8 cellular contexts compared by ENCODE assay signal in genomic region chr5:91419571-91420537, GRCh38. TPM values are rescaled to one million over a fixed set of nuclear protein-coding genes. Genes with fewer than 3 reads are reported as not detected.
A peak's percentile ranks its signal among the peaks of the same experiment; 100 is the strongest.
DNase-seq lines count a peak whose midpoint lies in the region; ATAC-seq, FAIRE-seq and TF ChIP-seq lines count a peak whose summit lies in the region.

No MANE protein-coding gene starts in this region.

- H3K27ac Mint-ChIP-seq in activated T-helper 2 cell treated with anti-CD3 and anti-CD28 coated beads, Interferon-gamma antibody, Interleukin-2, Interleukin-4, amounts not matched to agents 10 μg/mL and 5 μg/mL and 100 μg/mL, durations not matched to agents 14 hours and 24 hours and 36 hours = no peak overlapping the region

- peak; percentile 98 for FAIRE-seq in frontal cortex (lab: Jason Lieb, UNC)

- no peaks in the 10 kb centered on the region for H3K36me3 Mint-ChIP-seq in activated T-helper 2 cell treated with anti-CD3 and anti-CD28 coated beads, Interferon-gamma antibody, Interleukin-2, Interleukin-4, amounts not matched to agents 10 μg/mL and 5 μg/mL and 100 μg/mL, durations not matched to agents 14 hours and 24 hours and 36 hours (ENCODE audit: low read depth)

- TF ChIP-seq POLR2A in vagina (IDR thresholded peaks at IDR 0.05) = no peak

- H3K27ac ChIP-seq in vagina = no peak overlapping the region

- H3K27me3 Mint-ChIP-seq in activated T-helper 2 cell treated with anti-CD3 and anti-CD28 coated beads, Interferon-gamma antibody, Interleukin-2, Interleukin-4, amounts not matched to agents 10 μg/mL and 5 μg/mL and 100 μg/mL, durations not matched to agents 14 hours and 24 hours and 36 hours (ENCODE audit: low read depth) = peaks cover 2% of the 10 kb centered on the region

- in situ Hi-C loops in KBM-7 (cut with MboI; ENCODE audit: low pct_unique_long_range_greater_than_20kb, low sequenced_read_pairs) = loop anchor here (25.0 kb wide), 1 partner anchor 558 kb away; no protein-coding TSS in a partner anchor

- ATAC-seq in Right ventricle myocardium superior (ENCODE audit: poor library complexity) = peak; percentile 56

- H3K9me3 ChIP-seq in vagina = no peaks in the 10 kb centered on the region

- no peak overlapping the region for H3K4me3 Mint-ChIP-seq in activated T-helper 2 cell treated with anti-CD3 and anti-CD28 coated beads, Interferon-gamma antibody, Interleukin-2, Interleukin-4, amounts not matched to agents 10 μg/mL and 5 μg/mL and 100 μg/mL, durations not matched to agents 14 hours and 24 hours and 36 hours (ENCODE audit: low read depth)

- intact Hi-C loops in Right ventricle myocardium superior (cut with DNase I) (loop anchor here (2.0 to 5.0 kb wide), 2 partner anchors 488 to 555 kb away; no protein-coding TSS in a partner anchor), cardiac septum (cut with DNase I) (loop anchor here (2.0 to 10.0 kb wide), 3 partner anchors 317 to 555 kb away; no protein-coding TSS in a partner anchor), posterior vena cava (cut with DNase I) (loop anchor here in 1 of 2 donors (5.0 to 10.0 kb wide), 2 partner anchors 485 to 553 kb away; no protein-coding TSS in a partner anchor), vagina (cut with DNase I) (loop anchor here (10.0 kb wide), 1 partner anchor 545 kb away; no protein-coding TSS in a partner anchor)
- intact Hi-C loops in activated T-helper 2 cell treated with anti-CD3 and anti-CD28 coated beads, Interferon-gamma antibody, Interleukin-2, Interleukin-4, amounts not matched to agents 10 μg/mL and 5 μg/mL and 100 μg/mL, durations not matched to agents 14 hours and 24 hours and 36 hours (cut with micrococcal nuclease) = loop anchor here (1.0 kb wide), 3 partner anchors 194 to 554 kb away; no protein-coding TSS in a partner anchor

- no peak overlapping the region for H3K4me3 ChIP-seq in vagina

- no peaks in the 10 kb centered on the region for H3K27me3 ChIP-seq in vagina

- no peaks in the 10 kb centered on the region for H3K4me1 ChIP-seq in vagina

- no peaks in the 10 kb centered on the region for H3K36me3 ChIP-seq in vagina

- DNase-seq in Right ventricle myocardium superior (peak; percentile 44), cardiac septum (ENCODE audit: low spot score) (no peak), KBM-7 (peak; percentile 66), SHP77 treated with DMSO at 0.1 percent for 48 hours (lab: John Stamatoyannopoulos, UW) (peak; percentile 31), frontal cortex (ENCODE audit: low spot score in 2 of 2) (peak; percentile 4 to 8), posterior vena cava (ENCODE audit: low spot score) (peak; percentile 81), vagina (ENCODE audit: extremely low spot score in 2 of 2) (no peak)
- peak; percentile 43 for DNase-seq in activated T-helper 2 cell treated with anti-CD3 and anti-CD28 coated beads, Interferon-gamma antibody, Interleukin-2, Interleukin-4, amounts not matched to agents 10 μg/mL and 5 μg/mL and 100 μg/mL, durations not matched to agents 14 hours and 24 hours and 36 hours (ENCODE audit: low spot score)

- no peaks in the 10 kb centered on the region for H3K9me3 Mint-ChIP-seq in activated T-helper 2 cell treated with anti-CD3 and anti-CD28 coated beads, Interferon-gamma antibody, Interleukin-2, Interleukin-4, amounts not matched to agents 10 μg/mL and 5 μg/mL and 100 μg/mL, durations not matched to agents 14 hours and 24 hours and 36 hours

- H3K4me1 Mint-ChIP-seq in activated T-helper 2 cell treated with anti-CD3 and anti-CD28 coated beads, Interferon-gamma antibody, Interleukin-2, Interleukin-4, amounts not matched to agents 10 μg/mL and 5 μg/mL and 100 μg/mL, durations not matched to agents 14 hours and 24 hours and 36 hours (ENCODE audit: low read depth) = peaks cover 11% of the 10 kb centered on the region

- TF ChIP-seq CTCF in vagina (IDR thresholded peaks at IDR 0.05) = peak; percentile 70 to 92 (median 78)

RNA-seq across cellular contexts. Expression of gene ARRDC3, which starts 36.7 kb away (rescaled TPM):
- total RNA-seq in Right ventricle myocardium superior = 17.3 TPM
- 20.1 TPM for total RNA-seq in cardiac septum
- total RNA-seq in activated T-helper 2 cell treated with anti-CD3 and anti-CD28 coated beads, Interferon-gamma antibody, Interleukin-2, Interleukin-4, amounts not matched to agents 10 μg/mL and 5 μg/mL and 100 μg/mL, durations not matched to agents 14 hours and 24 hours and 36 hours = 17.6 TPM in 2 replicates
- total RNA-seq in frontal cortex = 259 TPM
- total RNA-seq in posterior vena cava = 10 to 100 TPM; 45.4 to 80.2 TPM
- total RNA-seq in vagina = 26.3 TPM

Comparison
In these comparisons a context has a peak if more than half of its experiments do, and no peak if none do; other contexts are left out.
1. DNase-seq: peak in Right ventricle myocardium superior (single experiment), KBM-7 (single experiment), SHP77 treated with DMSO at 0.1 percent for 48 hours (single experiment), activated T-helper 2 cell treated with anti-CD3 and anti-CD28 coated beads, Interferon-gamma antibody, Interleukin-2, Interleukin-4, amounts not matched to agents 10 μg/mL and 5 μg/mL and 100 μg/mL, durations not matched to agents 14 hours and 24 hours and 36 hours (single experiment), frontal cortex (2 of 2) and posterior vena cava (single experiment); none in cardiac septum (single experiment) and vagina (0 of 2).